ENCODE assay signal across 11 cellular contexts in the genomic region with DNA sequence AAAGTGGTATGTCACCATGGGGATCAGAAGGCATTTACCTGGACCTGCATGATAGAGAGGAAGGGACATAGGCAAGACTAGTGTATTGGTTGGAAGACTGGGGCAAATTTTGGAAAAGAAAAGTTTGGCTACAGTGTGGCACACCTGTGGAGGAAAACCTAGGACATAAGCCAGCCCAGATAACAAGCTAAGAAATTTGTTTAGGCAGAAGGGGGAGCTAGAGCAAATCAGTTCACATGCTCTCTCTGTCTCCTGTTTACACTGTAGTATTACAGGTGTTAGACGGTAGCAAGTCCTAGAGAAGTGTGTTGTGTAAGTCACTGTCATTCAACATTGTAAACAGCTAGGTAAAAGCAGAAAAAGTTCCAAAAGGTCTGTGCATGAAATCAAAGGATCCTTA. TPM values are rescaled to one million over a fixed set of nuclear protein-coding genes. Genes with fewer than 3 reads are reported as not detected.
DNase-seq lines count a peak whose midpoint lies in the region; TF ChIP-seq lines count a peak whose summit lies in the region.
"Had no signal": no experiment of that assay in that cellular context is flagged by ENCODE, and none has a peak within 500 bp of the region (broad histone marks: within the 10 kb centered on the region; RNA-seq: fewer than 3 reads in every experiment).

No MANE protein-coding gene starts in this region.

- no peak for TF ChIP-seq POLR2A in esophagus muscularis mucosa (IDR thresholded peaks at IDR 0.05; ENCODE audit: low read depth)

- no peak overlapping the region for H3K27ac Mint-ChIP-seq in endothelial cell (ENCODE audit: unreplicated experiment)

- H3K27ac ChIP-seq in esophagus muscularis mucosa (replicated peaks in 1 of 4): no peak overlapping the region
- H3K27ac ChIP-seq: parathyroid adenoma had no signal

- DNase-seq in NCI-H748 (lab: John Stamatoyannopoulos, UW; ENCODE audit: unreplicated experiment) (peak; percentile 10), NCI-H748 treated with DMSO at 0.1 percent for 48 hours (lab: John Stamatoyannopoulos, UW) (no peak), NCI-H774 (lab: John Stamatoyannopoulos, UW) (peak; percentile 11), epithelial cell of proximal tubule (ENCODE audit: low read depth) (no peak), retinal pigment epithelial cell (ENCODE audit: low read depth) (no peak), esophagus muscularis mucosa (ENCODE audit: extremely low spot score) (no peak), endothelial cell (ENCODE audit: low spot score) (no peak)
- DNase-seq in stimulated activated naive CD4-positive, alpha-beta T cell treated with Interleukin-2 at 50 U/mL for 16 hours (lab: John Stamatoyannopoulos, UW): no peak
- DNase-seq: NCI-H187 had no signal

- H3K9me3 ChIP-seq in esophagus muscularis mucosa: no peaks in the 10 kb centered on the region

- H3K9me3 Mint-ChIP-seq in endothelial cell (ENCODE audit: unreplicated experiment): no peaks in the 10 kb centered on the region

- no peaks in the 10 kb centered on the region for H3K27me3 Mint-ChIP-seq in endothelial cell (ENCODE audit: unreplicated experiment)

- no peaks in the 10 kb centered on the region for H3K4me1 ChIP-seq in esophagus muscularis mucosa
- H3K4me1 ChIP-seq: parathyroid adenoma had no signal

- H3K4me3 ChIP-seq in epithelial cell of proximal tubule (ENCODE audit: low read depth, low read length) (no peak overlapping the region), retinal pigment epithelial cell (ENCODE audit: low read length) (no peak overlapping the region), esophagus muscularis mucosa (no peak overlapping the region)

- no peak overlapping the region for H3K4me3 Mint-ChIP-seq in endothelial cell (ENCODE audit: unreplicated experiment)

- peaks cover 0 to 12% (median 0%) of the 10 kb centered on the region in 4 donors for H3K27me3 ChIP-seq in esophagus muscularis mucosa

- no peaks in the 10 kb centered on the region for H3K36me3 ChIP-seq in esophagus muscularis mucosa

- peak; percentile 61 for TF ChIP-seq CTCF in epithelial cell of proximal tubule (conservative IDR thresholded peaks at IDR 0.05; ENCODE audit: low read depth, low read length)
- peak; percentile 56 for TF ChIP-seq CTCF in retinal pigment epithelial cell (conservative IDR thresholded peaks at IDR 0.05; ENCODE audit: low read depth, low read length)
- no peak for TF ChIP-seq CTCF in esophagus muscularis mucosa (IDR thresholded peaks at IDR 0.05)
- TF ChIP-seq CTCF in endothelial cell (IDR thresholded peaks at IDR 0.05; ENCODE audit: unreplicated experiment): no peak

- H3K36me3 Mint-ChIP-seq in endothelial cell (ENCODE audit: low read depth, unreplicated experiment): no peaks in the 10 kb centered on the region

- 29% methylated on average over 1 of the region's 1 CpG for WGBS in esophagus muscularis mucosa

- TF ChIP-seq EP300 in esophagus muscularis mucosa (IDR thresholded peaks at IDR 0.05): no peak

- H3K4me1 Mint-ChIP-seq in endothelial cell (ENCODE audit: unreplicated experiment): peaks cover 2% of the 10 kb centered on the region

- intact Hi-C loops in esophagus muscularis mucosa (cut with DNase I): no loop called here

RNA-seq across cellular contexts. Expression of a gene that starts 11.9 kb away (rescaled TPM):
- total RNA-seq in epithelial cell of proximal tubule (18.7 and 72.1 TPM in 2 replicates), esophagus muscularis mucosa (10 to 100 TPM; 13.3 to 41.2 (median 19.8) TPM), endothelial cell (ENCODE audit: unreplicated experiment) (2.6 TPM)
- total RNA-seq: T-helper 2 cell treated with Interferon-gamma antibody and Interleukin-4, amounts not matched to agents 100 ng/mL and 5 ng/mL, for 36 hours had no signal

Comparison
In these comparisons a context has a peak if more than half of its experiments do, and no peak if none do; other contexts are left out.
1. DNase-seq: peak in NCI-H748 (single experiment) and NCI-H774 (single experiment); none in NCI-H748 treated with DMSO at 0.1 percent for 48 hours (single experiment), epithelial cell of proximal tubule (single experiment), retinal pigment epithelial cell (single experiment), esophagus muscularis mucosa (single experiment), endothelial cell (single experiment) and stimulated activated naive CD4-positive, alpha-beta T cell treated with Interleukin-2 at 50 U/mL for 16 hours (single experiment).
2. CTCF ChIP-seq: peak in epithelial cell of proximal tubule (single experiment) and retinal pigment epithelial cell (single experiment); none in esophagus muscularis mucosa (0 of 3) and endothelial cell (single experiment).